Comparison of ENCODE assay signal across 24 cellular contexts in the genomic region with DNA sequence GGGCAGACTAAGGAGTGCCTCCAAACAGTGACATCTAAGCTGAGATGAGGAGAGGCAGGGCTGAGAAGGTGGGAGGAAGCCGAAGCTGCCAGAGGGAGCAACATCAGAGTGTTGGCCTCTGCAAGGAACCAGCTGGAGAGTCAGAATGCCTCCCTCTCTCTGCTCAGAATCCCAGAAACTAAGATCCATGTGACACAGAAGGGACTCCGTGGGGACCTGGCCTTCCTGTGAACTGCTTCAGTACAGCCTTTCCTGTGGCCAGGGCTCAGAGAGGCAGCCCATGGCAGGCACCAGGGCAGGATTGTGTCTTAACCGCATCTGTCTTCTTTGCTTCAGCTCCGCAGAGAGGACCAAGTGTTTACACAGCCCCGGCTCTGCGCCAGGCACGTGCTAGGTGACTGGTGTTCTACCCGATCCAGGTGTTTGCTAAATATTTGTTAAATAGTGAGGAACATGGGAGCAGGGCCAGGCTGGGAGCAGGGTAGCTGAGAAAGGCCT. TPM values are rescaled to one million over a fixed set of nuclear protein-coding genes. Genes with fewer than 3 reads are reported as not detected.
DNase-seq lines count a peak whose midpoint lies in the region; ATAC-seq and TF ChIP-seq lines count a peak whose summit lies in the region.
"Had no signal": no experiment of that assay in that cellular context is flagged by ENCODE, and none has a peak within 500 bp of the region (broad histone marks: within the 10 kb centered on the region; RNA-seq: fewer than 3 reads in every experiment).

No MANE protein-coding gene starts in this region.

- H3K36me3 Mint-ChIP-seq in endothelial cell (ENCODE audit: low read depth, unreplicated experiment) = peaks cover 4% of the 10 kb centered on the region

- H3K4me1 Mint-ChIP-seq in endothelial cell (ENCODE audit: unreplicated experiment) = peaks cover 26% of the 10 kb centered on the region

- H3K27me3 Mint-ChIP-seq in endothelial cell (ENCODE audit: unreplicated experiment) = peaks cover 5% of the 10 kb centered on the region

- H3K4me3 ChIP-seq in left ventricle myocardium inferior = no peak overlapping the region
- H3K4me3 ChIP-seq: adrenal gland, mucosa of descending colon, skin epidermis, tibial artery had no signal

- H3K9me3 ChIP-seq in left ventricle myocardium inferior (replicated peaks) = no peaks in the 10 kb centered on the region
- H3K9me3 ChIP-seq: adrenal gland, BE2C, mucosa of descending colon, SK-N-SH, tibial artery had no signal

- H3K27ac Mint-ChIP-seq in endothelial cell (ENCODE audit: unreplicated experiment) = no peak overlapping the region

- H3K4me3 Mint-ChIP-seq in endothelial cell (ENCODE audit: unreplicated experiment) = no peak overlapping the region

- DNase-seq in NCI-H1092 (lab: John Stamatoyannopoulos, UW) (peak; percentile 45), NCI-H748 treated with DMSO at 0.1 percent for 48 hours (lab: John Stamatoyannopoulos, UW) (peak; percentile 64), left ventricle myocardium inferior (peak; percentile 44), retina (peak; percentile 55), endothelial cell (ENCODE audit: low spot score) (no peak), NCI-H446 treated with DMSO at 0.1 percent for 48 hours (lab: John Stamatoyannopoulos, UW) (no peak)
- DNase-seq: activated CD4-positive, alpha-beta T cell treated with anti-CD3 and anti-CD28 coated beads for 4 hours; BE2C; central memory CD4-positive, alpha-beta T cell; effector memory CD4-positive, alpha-beta T cell; hypothalamus; kidney; mucosa of descending colon; NCI-H446; SK-N-SH; stimulated activated CD4-positive, alpha-beta T cell treated with anti-CD3 and anti-CD28 coated beads, Interleukin-4, amount 100 ng/mL, for 24 hours; stimulated activated CD8-positive, alpha-beta memory T cell treated with anti-CD3 and anti-CD28 coated beads, Interleukin-4, amount 100 ng/mL, for 48 hours; T1000; tibial artery had no signal

- intact Hi-C loops in left ventricle myocardium inferior (cut with micrococcal nuclease) = no loop called here

- TF ChIP-seq CTCF in left ventricle myocardium inferior (IDR thresholded peaks at IDR 0.05; ENCODE audit: borderline replicate concordance) (no peak), endothelial cell (IDR thresholded peaks at IDR 0.05; ENCODE audit: unreplicated experiment) (no peak)

- H3K4me1 ChIP-seq in left ventricle myocardium inferior = peaks cover 57% of the 10 kb centered on the region
- H3K4me1 ChIP-seq: BE2C had no signal

- ATAC-seq in HG02885 (IDR thresholded peaks at IDR 0.05; ENCODE audit: poor library complexity, unreplicated experiment) = no peak
- ATAC-seq in GM21528 (IDR thresholded peaks at IDR 0.05; ENCODE audit: low FRiP score, unreplicated experiment) = no peak
- ATAC-seq: mucosa of descending colon had no signal

- no peak overlapping the region for H3K27ac ChIP-seq in left ventricle myocardium inferior (replicated peaks)
- H3K27ac ChIP-seq: skin epidermis, tibial artery had no signal

- peaks cover 66% of the 10 kb centered on the region for H3K27me3 ChIP-seq in left ventricle myocardium inferior (ENCODE audit: low read depth)
- H3K27me3 ChIP-seq: adrenal gland had no signal

- H3K36me3 ChIP-seq in left ventricle myocardium inferior = no peaks in the 10 kb centered on the region
- H3K36me3 ChIP-seq: adrenal gland, BE2C, tibial artery had no signal

- H3K9me3 Mint-ChIP-seq in endothelial cell (ENCODE audit: unreplicated experiment) = no peaks in the 10 kb centered on the region

RNA-seq across cellular contexts. Expression of gene KCNMB1, which starts 33.5 kb away (rescaled TPM):
- total RNA-seq in left ventricle myocardium inferior (1.3 TPM), endothelial cell (ENCODE audit: unreplicated experiment) (1.1 TPM)
- total RNA-seq: OCI-LY7 had no signal

RNA-seq across cellular contexts. Expression of gene LCP2, which starts 58.1 kb away (rescaled TPM):
- total RNA-seq in left ventricle myocardium inferior (3.9 TPM), endothelial cell (ENCODE audit: unreplicated experiment) (13.8 TPM)

Comparison
In these comparisons a context has a peak if more than half of its experiments do, and no peak if none do; other contexts are left out.
1. DNase-seq: peak in NCI-H1092 (single experiment), NCI-H748 treated with DMSO at 0.1 percent for 48 hours (single experiment), left ventricle myocardium inferior (single experiment) and retina (single experiment); none in endothelial cell (single experiment) and NCI-H446 treated with DMSO at 0.1 percent for 48 hours (single experiment).